17 cellular contexts compared by ENCODE assay signal in the genomic region with DNA sequence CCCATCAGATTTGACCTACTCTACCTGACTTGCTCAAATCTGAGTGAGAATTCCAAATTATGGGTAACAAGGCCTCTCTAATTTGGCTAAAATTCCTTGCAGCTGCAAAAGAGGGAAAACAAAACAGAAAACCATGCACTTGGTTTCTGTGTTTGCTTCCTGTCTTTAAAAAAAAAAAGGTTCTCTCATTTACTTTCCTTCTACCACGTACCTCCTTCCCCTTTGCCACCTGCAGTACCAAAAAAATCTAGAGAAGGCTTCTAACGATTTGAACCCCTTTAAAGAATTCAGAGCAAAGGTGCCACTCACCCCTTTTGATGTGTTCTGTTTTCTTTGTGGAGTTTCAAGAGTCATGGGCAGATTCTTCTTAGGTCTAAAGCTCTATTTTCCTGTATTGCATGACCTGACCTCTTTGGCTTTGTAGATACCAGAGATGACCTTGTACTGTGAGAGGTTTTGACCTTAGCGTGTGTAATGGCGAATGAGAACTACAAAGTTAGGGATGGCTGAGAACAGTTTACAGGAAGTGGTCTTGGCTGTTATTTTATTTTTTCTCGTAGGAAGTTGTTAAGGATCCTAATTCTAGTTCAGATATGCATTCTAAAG. TPM values are rescaled to one million over a fixed set of nuclear protein-coding genes. Genes with fewer than 3 reads are reported as not detected.
DNase-seq lines count a peak whose midpoint lies in the region; ATAC-seq, FAIRE-seq and TF ChIP-seq lines count a peak whose summit lies in the region.
"Had no signal": no experiment of that assay in that cellular context is flagged by ENCODE, and none has a peak within 500 bp of the region (broad histone marks: within the 10 kb centered on the region; RNA-seq: fewer than 3 reads in every experiment).

No MANE protein-coding gene starts in this region.

- BruUV-seq in HepG2 (replicated peaks; lab: Mats Ljungman, UMichigan): no TSS peak

- WGBS in HepG2 (ENCODE audit: low lambda C conversion rate): 1% methylated on average over 5 of the region's 5 CpGs
- 28% methylated on average over 5 of the region's 5 CpGs for WGBS in right lobe of liver (ENCODE audit: insufficient coverage, low coverage, low lambda C conversion rate, missing lambda C conversion rate)

- peak overlapping the region; percentile 13 for H3K27ac ChIP-seq in HepG2 (ENCODE audit: extremely low read length, insufficient read depth, low read length)
- H3K27ac ChIP-seq in right lobe of liver: no peak overlapping the region
- H3K27ac ChIP-seq in KOPT-K1 (ENCODE audit: low read depth, low read length, poor library complexity, severe bottlenecking): peak overlapping the region; percentile 58
- H3K27ac ChIP-seq in foreskin keratinocyte: no peak overlapping the region

- peak; percentile 60 for ATAC-seq in HepG2
- ATAC-seq in right lobe of liver: no peak
- peak; percentile 53 for ATAC-seq in GM21737 (IDR thresholded peaks at IDR 0.05; ENCODE audit: unreplicated experiment)
- ATAC-seq in foreskin keratinocyte: no peak
- ATAC-seq: heart left ventricle had no signal

- peak overlapping the region; percentile 39 for H3K4me2 ChIP-seq in HepG2 (ENCODE audit: low read depth, low read length)

- no peak overlapping the region for H3K9ac ChIP-seq in HepG2 (ENCODE audit: insufficient read depth, low read depth, low read length)

- no peak overlapping the region for H3K4me3 ChIP-seq in HepG2 (replicated peaks in 1 of 3; ENCODE audit: insufficient read depth in 1 of 3, low read depth in 2 of 3, low read length in 3 of 3)
- no peak overlapping the region for H3K4me3 ChIP-seq in right lobe of liver
- H3K4me3 ChIP-seq: heart left ventricle had no signal

- TF ChIP-seq EP300 in HepG2 (IDR thresholded peaks at IDR 0.05; ENCODE audit: low read depth in 2 of 2, low read length in 2 of 2) (peak in 1 of 2 experiments; percentile 60; a peak in 1 of 4 replicates), HepG2 (CRISPR knock-in tag; IDR thresholded peaks at IDR 0.05; ENCODE audit: borderline replicate concordance) (no peak)

- no peaks in the 10 kb centered on the region for H4K20me1 ChIP-seq in HepG2 (ENCODE audit: insufficient read depth, low read length)

- peak; percentile 16 for DNase-seq in HepG2 (ENCODE audit: low spot score)
- no peak for DNase-seq in right lobe of liver
- no peak for DNase-seq in T1000 (lab: John Stamatoyannopoulos, UW)
- no peak for DNase-seq in DMS 273 treated with DMSO at 0.1 percent for 48 hours (lab: John Stamatoyannopoulos, UW)
- no peak for DNase-seq in foreskin keratinocyte
- DNase-seq in NCI-H2171 treated with DMSO at 0.1 percent for 48 hours (lab: John Stamatoyannopoulos, UW): no peak
- DNase-seq: activated T-cell treated with anti-CD3 and anti-CD28 coated beads, Interleukin-2, amount 50 U/mL, for 48 hours; heart left ventricle; NCI-H1105 treated with DMSO at 0.1 percent for 48 hours; NCI-H226; OCI-M1 had no signal

- H3K79me2 ChIP-seq in HepG2 (ENCODE audit: insufficient read depth, low read length): no peaks in the 10 kb centered on the region

- intact Hi-C loops in HepG2 (cut with micrococcal nuclease; ENCODE audit: unreplicated experiment) (no loop called here), right lobe of liver (cut with DNase I) (no loop called here)

- peak; percentile 44 for FAIRE-seq in HepG2 (lab: Jason Lieb, UNC)

- H3K27me3 ChIP-seq in HepG2 (ENCODE audit: control insufficient read depth in 1 of 2, insufficient read depth in 2 of 2, low read length in 2 of 2) (no peaks in the 10 kb centered on the region), right lobe of liver (no peaks in the 10 kb centered on the region), foreskin keratinocyte (peaks cover 3% of the 10 kb centered on the region)
- H3K27me3 ChIP-seq: heart left ventricle had no signal

- TF ChIP-seq CTCF in HepG2 (CRISPR knock-in tag; IDR thresholded peaks at IDR 0.05) (no peak), right lobe of liver (IDR thresholded peaks at IDR 0.05) (no peak), foreskin keratinocyte (conservative IDR thresholded peaks at IDR 0.05) (no peak)

- in situ Hi-C loops in HepG2 (cut with HindIII; ENCODE audit: extremely low pct_ligation_motif_present, low pct_unique_long_range_greater_than_20kb): no loop called here

- no peak overlapping the region for H2AFZ ChIP-seq in HepG2 (ENCODE audit: low read length)

- H3K36me3 ChIP-seq in HepG2 (replicated peaks in 1 of 2; ENCODE audit: control insufficient read depth in 1 of 2, insufficient read depth in 2 of 2, low read length in 2 of 2) (no peaks in the 10 kb centered on the region), right lobe of liver (no peaks in the 10 kb centered on the region), KOPT-K1 (ENCODE audit: insufficient read depth, low read length) (no peaks in the 10 kb centered on the region)
- H3K36me3 ChIP-seq: heart left ventricle had no signal

- TF ChIP-seq POLR2A in HepG2 (IDR thresholded peaks at IDR 0.05; ENCODE audit: insufficient read depth in 1 of 2, low read depth in 2 of 2, low read length in 2 of 2) (no peak), right lobe of liver (IDR thresholded peaks at IDR 0.05) (no peak)

- H3K4me1 ChIP-seq in HepG2 (ENCODE audit: insufficient read depth, low read length): peaks cover 25% of the 10 kb centered on the region
- H3K4me1 ChIP-seq in right lobe of liver: no peaks in the 10 kb centered on the region
- no peaks in the 10 kb centered on the region for H3K4me1 ChIP-seq in foreskin keratinocyte

- POLR2A ChIA-PET in HepG2 (lab: Yijun Ruan, JAX): no interaction called here

- CTCF ChIA-PET in HepG2 (lab: Yijun Ruan, JAX; ENCODE audit: low intra/inter-chr PET ratio, low total read pairs): no interaction called here

- peaks cover 7% of the 10 kb centered on the region; the same call in 1 of the 2 replicates for H3K9me3 ChIP-seq in HepG2 (ENCODE audit: low read length)
- H3K9me3 ChIP-seq in right lobe of liver: no peaks in the 10 kb centered on the region
- peaks cover 11% of the 10 kb centered on the region for H3K9me3 ChIP-seq in KOPT-K1 (ENCODE audit: insufficient read depth, low read length, poor library complexity, severe bottlenecking)

- TF ChIP-seq RAD21 in HepG2 (CRISPR knock-in tag; IDR thresholded peaks at IDR 0.05): no peak

TF ChIP-seq in HepG2, 621 proteins besides CTCF, POLR2A, EP300 and RAD21 (continues in another document):
- TF ChIP-seq ESRRA (CRISPR knock-in tag; IDR thresholded peaks at IDR 0.05; ENCODE audit: low read depth) (peak; percentile 95), NR2F1 (CRISPR knock-in tag; IDR thresholded peaks at IDR 0.05) (peak; percentile 82 to 89), NR2F2 (IDR thresholded peaks at IDR 0.05; ENCODE audit: borderline replicate concordance, low read depth) (peak; percentile 87)

RNA-seq across cellular contexts. Expression of a gene that starts 29.1 kb away (rescaled TPM):
- not detected in 2 replicates for total RNA-seq in HepG2 (2016; rRNA removed; fragmentation: Illumina TruSeq; extraction: Trizol)
- not detected in 2 replicates for total RNA-seq in HepG2 (2016; cell fraction: cytosol; rRNA removed; fragmentation: Illumina TruSeq; extraction: Trizol; ENCODE audit: low read depth)
- total RNA-seq in HepG2 (2016; cell fraction: insoluble cytoplasmic fraction; rRNA removed; fragmentation: Illumina TruSeq; extraction: Trizol): not detected in 2 replicates
- not detected in 2 replicates for total RNA-seq in HepG2 (2016; cell fraction: membrane; rRNA removed; fragmentation: Illumina TruSeq; extraction: Trizol)
- total RNA-seq in HepG2 (2016; cell fraction: nucleus; rRNA removed; fragmentation: Illumina TruSeq; extraction: Trizol): not detected in 2 replicates
- not detected in 2 replicates for polyA plus RNA-seq in HepG2 (2011; rRNA removed)
- not detected in 2 replicates for polyA plus RNA-seq in HepG2 (2011; cell fraction: cytosol; rRNA removed)
- polyA plus RNA-seq in HepG2 (2011; cell fraction: nucleus; rRNA removed): not detected in 2 replicates
- not detected in 2 replicates for polyA plus RNA-seq in HepG2 (2012)
- polyA plus RNA-seq in HepG2 (2016; cell fraction: cytosol; fragmentation: Illumina TruSeq; extraction: Trizol; ENCODE audit: low read depth): not detected in 2 replicates
- polyA plus RNA-seq in HepG2 (2016; cell fraction: insoluble cytoplasmic fraction; fragmentation: Illumina TruSeq; extraction: Trizol; ENCODE audit: low read depth): not detected in 2 replicates
- polyA plus RNA-seq in HepG2 (2016; cell fraction: membrane; fragmentation: Illumina TruSeq; extraction: Trizol; ENCODE audit: low read depth): not detected in 2 replicates
- not detected in 2 replicates for polyA plus RNA-seq in HepG2 (2016; cell fraction: nucleus; fragmentation: Illumina TruSeq; extraction: Trizol; ENCODE audit: insufficient read depth, low read depth)
- not detected in 2 replicates for polyA minus RNA-seq in HepG2 (2011; rRNA and poly(A)+ RNA removed; ENCODE audit: low replicate concordance)
- polyA minus RNA-seq in HepG2 (2011; cell fraction: cytosol; rRNA and poly(A)+ RNA removed): not detected in 2 replicates
- not detected in 2 replicates for polyA minus RNA-seq in HepG2 (2011; cell fraction: nucleus; rRNA and poly(A)+ RNA removed)
- total RNA-seq in right lobe of liver: not detected
- total RNA-seq in foreskin keratinocyte: not detected in 2 replicates
- not detected in 2 replicates for polyA plus RNA-seq in foreskin keratinocyte
- total RNA-seq: epithelial cell of proximal tubule, heart left ventricle, mucosa of gallbladder, progenitor cell of endocrine pancreas, temporal lobe had no signal
- polyA plus RNA-seq: heart left ventricle had no signal

RNA-seq across cellular contexts. Expression of a gene that starts 52.3 kb away (rescaled TPM):
- total RNA-seq in HepG2 (2016; rRNA removed; fragmentation: Illumina TruSeq; extraction: Trizol) (470 and 599 TPM in 2 replicates), right lobe of liver (100 to 1,000 TPM; 125 to 287 (median 216) TPM), foreskin keratinocyte (448 and 462 TPM in 2 replicates)
- total RNA-seq in HepG2 (2016; cell fraction: cytosol; rRNA removed; fragmentation: Illumina TruSeq; extraction: Trizol; ENCODE audit: low read depth): 226 and 278 TPM in 2 replicates
- 454 and 625 TPM in 2 replicates for total RNA-seq in HepG2 (2016; cell fraction: insoluble cytoplasmic fraction; rRNA removed; fragmentation: Illumina TruSeq; extraction: Trizol)
- total RNA-seq in HepG2 (2016; cell fraction: membrane; rRNA removed; fragmentation: Illumina TruSeq; extraction: Trizol): 196 and 214 TPM in 2 replicates
- 164 and 180 TPM in 2 replicates for total RNA-seq in HepG2 (2016; cell fraction: nucleus; rRNA removed; fragmentation: Illumina TruSeq; extraction: Trizol)
- polyA plus RNA-seq in HepG2 (2011; rRNA removed) (275 and 364 TPM in 2 replicates), foreskin keratinocyte (704 and 712 TPM in 2 replicates)
- 251 and 342 TPM in 2 replicates for polyA plus RNA-seq in HepG2 (2011; cell fraction: cytosol; rRNA removed)
- 57.6 and 73.3 TPM in 2 replicates for polyA plus RNA-seq in HepG2 (2011; cell fraction: nucleus; rRNA removed)
- 339 and 368 TPM in 2 replicates for polyA plus RNA-seq in HepG2 (2012)
- polyA plus RNA-seq in HepG2 (2016; cell fraction: cytosol; fragmentation: Illumina TruSeq; extraction: Trizol; ENCODE audit: low read depth): 309 and 380 TPM in 2 replicates
- polyA plus RNA-seq in HepG2 (2016; cell fraction: insoluble cytoplasmic fraction; fragmentation: Illumina TruSeq; extraction: Trizol; ENCODE audit: low read depth): 631 and 700 TPM in 2 replicates
- polyA plus RNA-seq in HepG2 (2016; cell fraction: membrane; fragmentation: Illumina TruSeq; extraction: Trizol; ENCODE audit: low read depth): 208 and 237 TPM in 2 replicates
- polyA plus RNA-seq in HepG2 (2016; cell fraction: nucleus; fragmentation: Illumina TruSeq; extraction: Trizol; ENCODE audit: insufficient read depth, low read depth): 310 and 322 TPM in 2 replicates
- polyA minus RNA-seq in HepG2 (2011; rRNA and poly(A)+ RNA removed; ENCODE audit: low replicate concordance): 56.5 and 182 TPM in 2 replicates
- 56.3 and 57.5 TPM in 2 replicates for polyA minus RNA-seq in HepG2 (2011; cell fraction: cytosol; rRNA and poly(A)+ RNA removed)
- polyA minus RNA-seq in HepG2 (2011; cell fraction: nucleus; rRNA and poly(A)+ RNA removed): 25.4 and 39.5 TPM in 2 replicates

Comparison
In these comparisons a context has a peak if more than half of its experiments do, and no peak if none do; other contexts are left out.
1. ATAC-seq: peak in HepG2 (single experiment) and GM21737 (single experiment); none in right lobe of liver (0 of 4) and foreskin keratinocyte (single experiment).
2. H3K27ac ChIP-seq: peak in HepG2 (single experiment) and KOPT-K1 (single experiment); none in right lobe of liver (0 of 3) and foreskin keratinocyte (single experiment).